In genomic region chr20:52191436-52192295, GRCh38 we compare ENCODE assay signal across 8 cellular contexts. TPM values are rescaled to one million over a fixed set of nuclear protein-coding genes. Genes with fewer than 3 reads are reported as not detected.
A peak's percentile ranks its signal among the peaks of the same experiment; 100 is the strongest.
DNase-seq lines count a peak whose midpoint lies in the region; ATAC-seq and TF ChIP-seq lines count a peak whose summit lies in the region.

Gene ZFP64 (minus strand): TSS chr20:52191779. CDS start chr20:52191636, 143 bp downstream.

- TF ChIP-seq CTCF in H9 (conservative IDR thresholded peaks at IDR 0.05), result peak; percentile 71
- TF ChIP-seq CTCF in parathyroid adenoma (IDR thresholded peaks at IDR 0.05), result peak; percentile 58
- TF ChIP-seq CTCF in tibial nerve (IDR thresholded peaks at IDR 0.05), result peak; percentile 39 to 67 (median 52)

- no peak within 1 kb of the TSS for H4K91ac ChIP-seq in H9 (ENCODE audit: insufficient read length, low read depth, low read length)

- H3K23ac ChIP-seq in H9 (ENCODE audit: insufficient read length, low read depth, low read length), result no peak within 1 kb of the TSS

- peaks cover 2% of the 10 kb centered on the region; the same call in 1 of the 2 replicates for H3K79me2 ChIP-seq in H9 (ENCODE audit: insufficient read depth, low read length)
- peaks cover 10% of the 10 kb centered on the region for H3K79me2 ChIP-seq in parathyroid adenoma

- H3K9me3 Mint-ChIP-seq in H9, result no peaks in the 10 kb centered on the region
- no peaks in the 10 kb centered on the region for H3K9me3 Mint-ChIP-seq in activated naive CD8-positive, alpha-beta T cell treated with anti-CD3 and anti-CD28 coated beads for 36 hours

- H3K27me3 Mint-ChIP-seq in H9 (ENCODE audit: low read depth), result no peaks in the 10 kb centered on the region
- H3K27me3 Mint-ChIP-seq in activated naive CD8-positive, alpha-beta T cell treated with anti-CD3 and anti-CD28 coated beads for 36 hours, result no peaks in the 10 kb centered on the region

- no peak within 1 kb of the TSS for H2BK15ac ChIP-seq in H9 (ENCODE audit: low read depth, low read length)

- no peak within 1 kb of the TSS for H2BK12ac ChIP-seq in H9 (ENCODE audit: insufficient read length, low read depth, low read length)

- H3K4me1 ChIP-seq in H9 (ENCODE audit: insufficient read depth, low read length), result peaks cover 3% of the 10 kb centered on the region; the same call in 1 of the 2 replicates
- peaks cover 5% of the 10 kb centered on the region for H3K4me1 ChIP-seq in parathyroid adenoma
- peaks cover 0 to 24% (median 0%) of the 10 kb centered on the region in 4 donors for H3K4me1 ChIP-seq in tibial nerve

- no peak within 1 kb of the TSS for H3K56ac ChIP-seq in H9 (ENCODE audit: insufficient read length, low read depth, low read length)

- peak within 1 kb of the TSS; percentile 88 to 97 (median 97) for H3K27ac Mint-ChIP-seq in H9
- H3K27ac Mint-ChIP-seq in activated naive CD8-positive, alpha-beta T cell treated with anti-CD3 and anti-CD28 coated beads for 36 hours, result peak within 1 kb of the TSS; percentile 91

- peak within 1 kb of the TSS; percentile 88 for H3K18ac ChIP-seq in H9 (ENCODE audit: insufficient read length, low read depth, low read length)

- H4K8ac ChIP-seq in H9 (replicated peaks; ENCODE audit: insufficient read length, low read depth, low read length), result no peak within 1 kb of the TSS

- H2AK5ac ChIP-seq in H9 (ENCODE audit: insufficient read length, low read length), result no peak within 1 kb of the TSS

- peak; percentile 93 for ATAC-seq in Right ventricle myocardium inferior

- H3K79me1 ChIP-seq in H9 (ENCODE audit: insufficient read depth, low read depth, low read length, poor library complexity, severe bottlenecking), result peaks cover 3% of the 10 kb centered on the region

- H2BK120ac ChIP-seq in H9 (ENCODE audit: low read depth, low read length, poor library complexity, severe bottlenecking), result no peak within 1 kb of the TSS

- peak within 1 kb of the TSS; percentile 92 to 96 for H3K4me3 Mint-ChIP-seq in H9
- peak within 1 kb of the TSS; percentile 93 for H3K4me3 Mint-ChIP-seq in activated naive CD8-positive, alpha-beta T cell treated with anti-CD3 and anti-CD28 coated beads for 36 hours

- peak within 1 kb of the TSS; percentile 57 for H2BK5ac ChIP-seq in H9 (ENCODE audit: insufficient read length, low read length)

- intact Hi-C loops in Right ventricle myocardium inferior (cut with DNase I), result loop anchor here (10.0 kb wide), 1 partner anchor 1543 kb away; no protein-coding TSS in a partner anchor

- TF ChIP-seq POLR2A in tibial nerve (IDR thresholded peaks at IDR 0.05), result peak in 1 of 2 donors; percentile 53

- peak within 1 kb of the TSS; percentile 95 for H3K14ac ChIP-seq in H9 (ENCODE audit: insufficient read depth, low read length)

- H4K5ac ChIP-seq in H9 (ENCODE audit: insufficient read length, low read depth, low read length), result no peak within 1 kb of the TSS

- H3K27ac ChIP-seq in H9 (ENCODE audit: insufficient read length, low read depth, low read length) (no peak within 1 kb of the TSS), parathyroid adenoma (peak within 1 kb of the TSS; percentile 82), tibial nerve (peak within 1 kb of the TSS; percentile 92 to 93 (median 92))

- H3K4me2 ChIP-seq in H9 (ENCODE audit: insufficient read depth, insufficient read length, low read length) (peak within 1 kb of the TSS; percentile 97), parathyroid adenoma (ENCODE audit: low read length) (peak within 1 kb of the TSS; percentile 95)

- peaks cover 2% of the 10 kb centered on the region for H4K20me1 ChIP-seq in H9 (ENCODE audit: control insufficient read depth, insufficient read depth, insufficient read length)

- peaks cover 12% of the 10 kb centered on the region for H3K23me2 ChIP-seq in H9 (ENCODE audit: insufficient read length, low read depth, low read length, poor library complexity, severe bottlenecking)

- no peak within 1 kb of the TSS for H2AFZ ChIP-seq in H9 (ENCODE audit: low read length)
- peak within 1 kb of the TSS; percentile 95 for H2AFZ ChIP-seq in parathyroid adenoma

- H3K9me3 ChIP-seq in H9 (ENCODE audit: control insufficient read depth, low read depth, low read length), result no peaks in the 10 kb centered on the region
- no peaks in the 10 kb centered on the region for H3K9me3 ChIP-seq in parathyroid adenoma (ENCODE audit: control insufficient read depth, low read length)
- no peaks in the 10 kb centered on the region for H3K9me3 ChIP-seq in tibial nerve

- H3K4ac ChIP-seq in H9 (ENCODE audit: low read depth, low read length), result no peak within 1 kb of the TSS

- H3K9ac ChIP-seq in H9 (ENCODE audit: extremely low read depth, insufficient read length, low read length), result peak within 1 kb of the TSS; percentile 66
- peak within 1 kb of the TSS; percentile 87 for H3K9ac ChIP-seq in parathyroid adenoma

- H3K4me1 Mint-ChIP-seq in H9, result peaks cover 20 to 22% of the 10 kb centered on the region in 2 experiments
- peaks cover 17% of the 10 kb centered on the region for H3K4me1 Mint-ChIP-seq in activated naive CD8-positive, alpha-beta T cell treated with anti-CD3 and anti-CD28 coated beads for 36 hours

- no peaks in the 10 kb centered on the region for H3K27me3 ChIP-seq in H9 (ENCODE audit: insufficient read depth, low read length)
- no peaks in the 10 kb centered on the region for H3K27me3 ChIP-seq in parathyroid adenoma (ENCODE audit: control insufficient read depth, insufficient read depth, low read length)
- no peaks in the 10 kb centered on the region for H3K27me3 ChIP-seq in tibial nerve

- DNase-seq in GM04504 (ENCODE audit: low read depth), result peak; percentile 51
- DNase-seq in H9, result peak; percentile 73
- DNase-seq in M059J (ENCODE audit: low read depth), result peak; percentile 84
- peak; percentile 59 for DNase-seq in SKM-1 (lab: John Stamatoyannopoulos, UW; ENCODE audit: unreplicated experiment)
- peak; percentile 77 for DNase-seq in activated naive CD8-positive, alpha-beta T cell treated with anti-CD3 and anti-CD28 coated beads for 36 hours
- peak; percentile 84 for DNase-seq in Right ventricle myocardium inferior (ENCODE audit: missing footprints)
- peak; percentile 49 to 59 for DNase-seq in tibial nerve (ENCODE audit: low spot score in 2 of 2)

- H3K36me3 ChIP-seq in parathyroid adenoma (ENCODE audit: control insufficient read depth, insufficient read depth, low read length) (no peaks in the 10 kb centered on the region), tibial nerve (peaks cover 0 to 4% (median 0%) of the 10 kb centered on the region in 3 donors)

- H3K4me3 ChIP-seq in parathyroid adenoma (ENCODE audit: low read depth, low read length) (peak within 1 kb of the TSS; percentile 62), tibial nerve (peak within 1 kb of the TSS; percentile 77 to 99 (median 92))

- H3T11ph ChIP-seq in H9 (ENCODE audit: low read length), result no peak within 1 kb of the TSS

- TF ChIP-seq EP300 in tibial nerve (IDR thresholded peaks at IDR 0.05), result peak in 1 of 2 donors; percentile 72

- peaks cover 2 to 5% (median 4%) of the 10 kb centered on the region in 3 experiments; a peak in 5 of 7 replicates for H3K36me3 Mint-ChIP-seq in H9 (ENCODE audit: insufficient read depth in 1 of 3, low read depth in 3 of 3)
- no peaks in the 10 kb centered on the region for H3K36me3 Mint-ChIP-seq in activated naive CD8-positive, alpha-beta T cell treated with anti-CD3 and anti-CD28 coated beads for 36 hours

- no peak within 1 kb of the TSS for H2BK20ac ChIP-seq in H9 (ENCODE audit: low read depth, low read length, poor library complexity, severe bottlenecking)

- no CpG with 5 or more reads among the region's 101 CpGs for WGBS in H9 (ENCODE audit: extremely low coverage, insufficient read length, low lambda C conversion rate)
- 0% methylated on average over 70 to 100 of the region's 101 CpGs for WGBS in tibial nerve, 2 donors

RNA-seq across cellular contexts. Expression of gene ZFP64, which starts in this region (rescaled TPM):
- total RNA-seq in H9 (2021) (29.0 and 29.2 TPM in 2 replicates), Right ventricle myocardium inferior (7.6 TPM), tibial nerve (10 to 100 TPM; 14.0 to 19.4 (median 15.9) TPM)
- total RNA-seq in M059J (2014; rRNA removed; shearing (Covaris generic)), result 27.2 and 27.4 TPM in 2 replicates
- 10 to 100 TPM; 13.1 to 13.5 TPM for total RNA-seq in activated naive CD8-positive, alpha-beta T cell treated with anti-CD3 and anti-CD28 coated beads for 36 hours
